9 cellular contexts compared by ENCODE assay signal in genomic region chr12:15787801-15788200, GRCh38. TPM values are rescaled to one million over a fixed set of nuclear protein-coding genes. Genes with fewer than 3 reads are reported as not detected.
DNase-seq lines count a peak whose midpoint lies in the region; ATAC-seq and TF ChIP-seq lines count a peak whose summit lies in the region.
"Had no signal": no experiment of that assay in that cellular context is flagged by ENCODE, and none has a peak within 500 bp of the region (broad histone marks: within the 10 kb centered on the region; RNA-seq: fewer than 3 reads in every experiment).

No MANE protein-coding gene starts in this region.

- no peaks in the 10 kb centered on the region for H3K9me3 ChIP-seq in subcutaneous abdominal adipose tissue (ENCODE audit: control insufficient read depth in 5 of 5, low read length in 5 of 5)

- H3K9ac ChIP-seq in subcutaneous abdominal adipose tissue (ENCODE audit: low read length in 5 of 5): peak overlapping the region; percentile 68 to 97 (median 91)

- peaks cover 0 to 41% (median 27%) of the 10 kb centered on the region in 5 donors for H3K4me1 ChIP-seq in subcutaneous abdominal adipose tissue (ENCODE audit: control insufficient read depth in 5 of 5, insufficient read depth in 5 of 5, low read length in 5 of 5)

- no peaks in the 10 kb centered on the region for H3K36me3 Mint-ChIP-seq in activated naive CD8-positive, alpha-beta T cell treated with anti-CD3 and anti-CD28 coated beads, Interleukin-2, amount 10 ng/mL, durations not matched to agents 7 days and 5 days

- peak; percentile 63 for DNase-seq in NCI-H2107 treated with DMSO at 0.1 percent for 48 hours (lab: John Stamatoyannopoulos, UW; ENCODE audit: unreplicated experiment)
- no peak for DNase-seq in NCI-H2107 (lab: John Stamatoyannopoulos, UW)
- no peak for DNase-seq in activated naive CD8-positive, alpha-beta T cell treated with anti-CD3 and anti-CD28 coated beads, Interleukin-2, amount 10 ng/mL, durations not matched to agents 7 days and 5 days
- no peak for DNase-seq in kidney epithelial cell (ENCODE audit: low read depth)
- DNase-seq in SKM-1 (lab: John Stamatoyannopoulos, UW; ENCODE audit: unreplicated experiment): no peak
- DNase-seq in AG08395 (ENCODE audit: low spot score): no peak
- DNase-seq: NK-92 treated with Interleukin-12 subunit alpha and Interleukin-12 subunit beta, amount 100 ng/mL, for 24 hours had no signal

- peaks cover 12% of the 10 kb centered on the region for H3K4me1 Mint-ChIP-seq in activated naive CD8-positive, alpha-beta T cell treated with anti-CD3 and anti-CD28 coated beads, Interleukin-2, amount 10 ng/mL, durations not matched to agents 7 days and 5 days

- POLR2A ChIA-PET in activated naive CD8-positive, alpha-beta T cell treated with anti-CD3 and anti-CD28 coated beads, Interleukin-2, amount 10 ng/mL, durations not matched to agents 7 days and 5 days (lab: Charles Lee): no interaction called here

- no peaks in the 10 kb centered on the region for H3K9me3 Mint-ChIP-seq in activated naive CD8-positive, alpha-beta T cell treated with anti-CD3 and anti-CD28 coated beads, Interleukin-2, amount 10 ng/mL, durations not matched to agents 7 days and 5 days

- no peaks in the 10 kb centered on the region for H3K27me3 ChIP-seq in kidney epithelial cell (ENCODE audit: control insufficient read depth, insufficient read depth, low read length)
- H3K27me3 ChIP-seq in subcutaneous abdominal adipose tissue (ENCODE audit: control insufficient read depth in 5 of 5, insufficient read depth in 4 of 5, low read length in 5 of 5): no peaks in the 10 kb centered on the region

- H3K4me3 ChIP-seq in kidney epithelial cell (ENCODE audit: low read depth, low read length) (peak overlapping the region; percentile 90), subcutaneous abdominal adipose tissue (ENCODE audit: low read depth in 1 of 5, low read length in 5 of 5) (peak overlapping the region; percentile 84 to 98 (median 94))

- H3K27ac Mint-ChIP-seq in activated naive CD8-positive, alpha-beta T cell treated with anti-CD3 and anti-CD28 coated beads, Interleukin-2, amount 10 ng/mL, durations not matched to agents 7 days and 5 days: no peak overlapping the region

- H3K4me3 Mint-ChIP-seq in activated naive CD8-positive, alpha-beta T cell treated with anti-CD3 and anti-CD28 coated beads, Interleukin-2, amount 10 ng/mL, durations not matched to agents 7 days and 5 days: peak overlapping the region; percentile 93

- ATAC-seq in activated naive CD8-positive, alpha-beta T cell treated with anti-CD3 and anti-CD28 coated beads, Interleukin-2, amount 10 ng/mL, durations not matched to agents 7 days and 5 days (ENCODE audit: low read depth): no peak
- ATAC-seq in GM21360 (IDR thresholded peaks at IDR 0.05; ENCODE audit: unreplicated experiment): no peak

- no peak for TF ChIP-seq CTCF in kidney epithelial cell (IDR thresholded peaks at IDR 0.05; ENCODE audit: insufficient read depth, low read length, poor library complexity, severe bottlenecking)

- H3K27ac ChIP-seq in subcutaneous abdominal adipose tissue (ENCODE audit: low read depth, low read length): peak overlapping the region; percentile 91

- no peaks in the 10 kb centered on the region for H3K36me3 ChIP-seq in kidney epithelial cell (ENCODE audit: control insufficient read depth, insufficient read depth, low read length)
- peaks cover 0 to 6% (median 0%) of the 10 kb centered on the region in 5 donors for H3K36me3 ChIP-seq in subcutaneous abdominal adipose tissue (ENCODE audit: control insufficient read depth in 5 of 5, insufficient read depth in 5 of 5, low read length in 5 of 5)

- H3K27me3 Mint-ChIP-seq in activated naive CD8-positive, alpha-beta T cell treated with anti-CD3 and anti-CD28 coated beads, Interleukin-2, amount 10 ng/mL, durations not matched to agents 7 days and 5 days: peaks cover 50% of the 10 kb centered on the region

RNA-seq across cellular contexts. Expression of gene EPS8, which starts 1.4 kb away (rescaled TPM):
- 1 to 10 TPM; 1.6 to 3.4 TPM for total RNA-seq in activated naive CD8-positive, alpha-beta T cell treated with anti-CD3 and anti-CD28 coated beads, Interleukin-2, amount 10 ng/mL, durations not matched to agents 7 days and 5 days
- 17.8 and 19.2 TPM in 2 replicates for total RNA-seq in kidney epithelial cell
